8 cellular contexts compared by ENCODE assay signal in the genomic region with DNA sequence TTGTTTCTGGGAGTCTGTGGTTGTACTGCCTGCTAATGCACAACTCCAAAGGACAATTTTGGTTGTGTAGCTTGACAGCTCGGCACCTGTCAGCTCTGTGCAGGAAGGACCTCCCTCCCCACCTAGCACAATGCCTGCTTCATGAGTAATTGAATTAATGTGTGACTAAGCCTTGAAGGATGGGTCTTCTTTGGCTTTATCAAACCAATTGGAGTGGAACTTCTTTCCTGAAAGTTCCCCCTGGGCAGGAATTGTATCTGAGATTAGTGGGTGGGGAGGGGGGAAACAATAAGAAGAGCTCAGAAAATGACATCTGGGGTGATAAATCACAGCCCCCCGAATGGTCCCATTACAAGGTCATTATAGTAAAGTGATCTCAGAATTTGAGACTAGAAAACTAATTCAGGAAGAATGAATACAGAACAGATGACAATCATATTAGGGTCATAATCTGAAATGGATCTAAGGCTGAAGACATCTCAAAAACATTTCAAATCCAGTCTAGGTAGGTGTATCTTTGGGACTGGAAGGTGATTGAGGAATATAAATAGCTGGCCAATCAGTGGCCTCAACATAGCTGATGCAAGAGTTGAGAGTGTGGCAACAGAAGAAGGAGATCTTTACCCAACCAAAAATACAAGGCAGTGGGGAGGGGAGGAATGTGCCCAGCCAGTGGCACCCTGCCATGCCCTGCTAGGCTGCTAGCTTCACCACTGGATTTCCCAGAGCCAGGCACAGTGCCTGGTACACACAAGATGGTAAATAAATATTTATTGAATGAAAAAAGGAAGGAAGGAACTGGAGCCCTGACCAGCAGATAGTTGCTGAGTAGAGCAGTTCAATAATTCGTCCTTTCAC. TPM values are rescaled to one million over a fixed set of nuclear protein-coding genes. Genes with fewer than 3 reads are reported as not detected.
DNase-seq lines count a peak whose midpoint lies in the region; ATAC-seq lines count a peak whose summit lies in the region.

No MANE protein-coding gene starts in this region.

- H3K36me3 ChIP-seq in HUES48 (ENCODE audit: control insufficient read depth, insufficient read depth, low read length), result no peaks in the 10 kb centered on the region

- H3K9me3 ChIP-seq in HUES48 (ENCODE audit: control insufficient read depth, insufficient read depth, low read length), result no peaks in the 10 kb centered on the region

- DNase-seq in DMS153 treated with DMSO at 0.1 percent for 48 hours (lab: John Stamatoyannopoulos, UW; ENCODE audit: unreplicated experiment) (peak; percentile 50), SK-N-DZ (ENCODE audit: low spot score) (peak; percentile 23), dedifferentiated amniotic fluid mesenchymal stem cell (ENCODE audit: extremely low spot score) (peak; percentile 60), memory B cell (ENCODE audit: low spot score in 2 of 2) (no peak), middle frontal gyrus (ENCODE audit: extremely low spot score, low spot score) (no peak)

- no peaks in the 10 kb centered on the region for H3K27me3 Mint-ChIP-seq in memory B cell

- peak overlapping the region; percentile 43 for H3K9ac ChIP-seq in HUES48 (ENCODE audit: low read depth, low read length)

- ATAC-seq in memory B cell (ENCODE audit: low read depth) (no peak), HG02623 (IDR thresholded peaks at IDR 0.05; ENCODE audit: unreplicated experiment) (no peak), HG02884 (IDR thresholded peaks at IDR 0.05; ENCODE audit: unreplicated experiment) (no peak)

- no peaks in the 10 kb centered on the region for H3K9me3 Mint-ChIP-seq in memory B cell

- H3K27ac ChIP-seq in HUES48 (ENCODE audit: low read depth, low read length), result peak overlapping the region; percentile 15

- H3K4me1 ChIP-seq in HUES48 (ENCODE audit: control insufficient read depth, insufficient read depth, low read length), result peaks cover 26% of the 10 kb centered on the region

- no peaks in the 10 kb centered on the region for H3K36me3 Mint-ChIP-seq in memory B cell

- H3K4me3 ChIP-seq in HUES48 (ENCODE audit: low read depth, low read length), result peak overlapping the region; percentile 39; the same call in 1 of the 2 replicates

- peaks cover 27% of the 10 kb centered on the region for H3K4me1 Mint-ChIP-seq in memory B cell

- peak overlapping the region; percentile 76 for H3K4me3 Mint-ChIP-seq in memory B cell

- no peaks in the 10 kb centered on the region for H3K27me3 ChIP-seq in HUES48 (ENCODE audit: control insufficient read depth, insufficient read depth, low read length)

- H3K27ac Mint-ChIP-seq in memory B cell, result no peak overlapping the region

RNA-seq across cellular contexts. Expression of a gene that starts 10.1 kb away (rescaled TPM):
- polyA plus RNA-seq in SK-N-DZ (2014; cell fraction: cytosol; rRNA removed), result 4.8 and 5.8 TPM in 2 replicates
- polyA plus RNA-seq in SK-N-DZ (2014; cell fraction: nucleus; rRNA removed), result 4.2 and 4.5 TPM in 2 replicates

RNA-seq across cellular contexts. Expression of a gene that starts 13.3 kb away (rescaled TPM):
- 131 and 188 TPM in 2 replicates for polyA plus RNA-seq in SK-N-DZ (2014; cell fraction: cytosol; rRNA removed)
- 126 and 143 TPM in 2 replicates for polyA plus RNA-seq in SK-N-DZ (2014; cell fraction: nucleus; rRNA removed)

RNA-seq across cellular contexts. Expression of a gene that starts 16.4 kb away (rescaled TPM):
- 97.1 and 122 TPM in 2 replicates for polyA plus RNA-seq in SK-N-DZ (2014; cell fraction: cytosol; rRNA removed)
- 91.4 and 99.0 TPM in 2 replicates for polyA plus RNA-seq in SK-N-DZ (2014; cell fraction: nucleus; rRNA removed)

Comparison
In these comparisons a context has a peak if more than half of its experiments do, and no peak if none do; other contexts are left out.
1. DNase-seq: peak in DMS153 treated with DMSO at 0.1 percent for 48 hours (single experiment), SK-N-DZ (single experiment) and dedifferentiated amniotic fluid mesenchymal stem cell (single experiment); none in memory B cell (0 of 2) and middle frontal gyrus (single experiment).